17 cellular contexts compared by ENCODE assay signal in genomic region chr18:42611134-42611533, GRCh38.
"Had no signal": no experiment of that assay in that cellular context is flagged by ENCODE, and none has a peak within 500 bp of the region (broad histone marks: within the 10 kb centered on the region; RNA-seq: fewer than 3 reads in every experiment).

No MANE protein-coding gene starts in this region.

- H3K9me3 ChIP-seq: left ventricle myocardium inferior, lower lobe of right lung, pancreas had no signal

- H3K4me1 ChIP-seq: foreskin keratinocyte, lower lobe of right lung, pancreas had no signal

- DNase-seq: erythroblast; foreskin keratinocyte; immature natural killer cell; left ventricle myocardium inferior; lower lobe of right lung; midbrain; nucleus accumbens; pancreas; right cardiac atrium; small intestine; stimulated activated CD4-positive, alpha-beta T cell treated with anti-CD3 and anti-CD28 coated beads, Interleukin-12 subunit alpha, Interleukin-12 subunit beta, amount 100 ng/mL, for 4 hours; stimulated activated naive CD4-positive, alpha-beta T cell treated with Interleukin-2 at 50 U/mL for 16 hours; trophoblast cell had no signal

- H3K27ac ChIP-seq: foreskin keratinocyte, left ventricle myocardium inferior, lower lobe of right lung, neural progenitor cell, pancreas had no signal

- FAIRE-seq: endothelial cell of umbilical vein, keratinocyte, pancreas, small intestine, urothelium cell line had no signal

- H3K27me3 ChIP-seq: foreskin keratinocyte, neural progenitor cell, pancreas had no signal

- H3K4me3 ChIP-seq: left ventricle myocardium inferior, lower lobe of right lung, neural progenitor cell, pancreas had no signal

- H3K36me3 ChIP-seq: left ventricle myocardium inferior, lower lobe of right lung, neural progenitor cell, pancreas had no signal
